Comparison of ENCODE assay signal across 25 cellular contexts in genomic region chr2:109158237-109158636, GRCh38.
"Had no signal": no experiment of that assay in that cellular context is flagged by ENCODE, and none has a peak within 500 bp of the region (broad histone marks: within the 10 kb centered on the region; RNA-seq: fewer than 3 reads in every experiment).

No MANE protein-coding gene starts in this region.

- DNase-seq: dermis blood vessel endothelial cell; dorsolateral prefrontal cortex; effector CD4-positive, alpha-beta T cell; effector memory CD4-positive, alpha-beta T cell; esophagus squamous epithelium; foreskin fibroblast; foreskin melanocyte; gastrocnemius medialis; glutamatergic neuron; head of caudate nucleus; heart right ventricle; hippocampal formation; left cardiac atrium; left lung; left ventricle myocardium superior; lower lobe of right lung; mesenchymal stem cell; midbrain; naive thymus-derived CD4-positive, alpha-beta T cell; natural killer cell had no signal

- H3K9me3 ChIP-seq: esophagus squamous epithelium, gastrocnemius medialis, heart right ventricle, left lung, lower lobe of right lung had no signal

- H3K27me3 ChIP-seq: dorsolateral prefrontal cortex, gastrocnemius medialis, heart right ventricle, left lung had no signal

- ATAC-seq: esophagus mucosa; gastrocnemius medialis; heart right ventricle; left cardiac atrium; left lung; left ventricle myocardium superior; lower lobe of right lung; naive thymus-derived CD4-positive, alpha-beta T cell; natural killer cell had no signal

- H3K4me3 ChIP-seq: coronary artery, dorsolateral prefrontal cortex, esophagus squamous epithelium, gastrocnemius medialis, heart right ventricle, left lung, lower lobe of right lung had no signal

- FAIRE-seq: endothelial cell of umbilical vein, islet of Langerhans, keratinocyte had no signal

- H3K36me3 ChIP-seq: esophagus squamous epithelium, gastrocnemius medialis, heart right ventricle, left lung, lower lobe of right lung had no signal

- H3K4me1 ChIP-seq: left lung, lower lobe of right lung had no signal

- H3K27ac ChIP-seq: coronary artery, dorsolateral prefrontal cortex, esophagus squamous epithelium, gastrocnemius medialis, heart right ventricle, left lung, lower lobe of right lung had no signal
